1 cellular context compared by ENCODE assay signal in the genomic region with DNA sequence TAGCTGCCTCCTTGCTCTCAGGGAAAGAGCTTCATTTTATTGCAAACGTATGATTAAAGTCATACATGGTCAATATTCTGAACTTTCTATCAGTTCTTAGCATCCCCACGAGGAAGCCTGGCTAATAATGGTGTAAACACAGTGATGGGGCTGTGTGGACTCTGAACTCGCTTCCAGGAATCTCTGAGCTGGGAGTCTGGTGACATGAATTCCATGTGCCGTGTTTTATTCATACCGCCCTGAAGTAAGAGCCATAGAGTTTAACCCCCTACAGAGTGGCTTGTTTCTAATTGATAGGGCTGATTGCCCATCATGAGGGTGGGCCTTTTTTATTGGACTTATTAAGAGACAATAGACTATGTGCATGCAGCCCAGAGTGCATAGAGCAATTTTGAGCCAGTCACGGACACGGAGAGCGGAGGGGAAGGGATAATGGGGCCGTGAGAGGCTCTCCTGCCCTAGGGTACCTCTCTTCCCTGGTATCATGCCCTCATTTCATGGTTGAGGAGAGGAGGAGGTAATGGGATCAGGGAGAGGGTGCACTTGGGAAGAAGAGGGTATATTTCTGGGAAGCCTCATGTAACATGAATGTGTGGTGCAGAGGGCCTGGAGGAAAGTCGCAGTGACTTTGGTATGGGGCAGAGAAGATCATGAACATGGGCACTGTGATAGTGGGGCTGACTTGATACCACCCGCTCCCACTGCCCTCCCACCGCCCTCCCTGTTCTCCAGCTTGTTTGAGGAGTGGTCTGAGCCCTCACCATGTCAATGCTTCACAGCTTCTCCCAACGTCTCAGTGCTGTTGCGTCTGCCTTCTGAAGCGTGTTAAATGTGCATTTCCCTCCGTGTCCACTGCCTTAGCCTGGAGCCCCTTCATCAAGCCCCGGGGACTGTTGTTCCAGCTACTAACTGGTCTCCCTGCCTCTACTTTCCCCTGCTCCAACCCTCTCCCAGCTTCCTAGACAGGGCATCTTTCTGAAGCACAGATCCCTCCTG.
TF ChIP-seq lines count a peak whose summit lies in the region.

No MANE protein-coding gene starts in this region.

TF ChIP-seq in liver, 16 proteins besides CTCF, POLR2A, EP300 and RAD21 (continued from another document):
- TF ChIP-seq, protein P1, sequence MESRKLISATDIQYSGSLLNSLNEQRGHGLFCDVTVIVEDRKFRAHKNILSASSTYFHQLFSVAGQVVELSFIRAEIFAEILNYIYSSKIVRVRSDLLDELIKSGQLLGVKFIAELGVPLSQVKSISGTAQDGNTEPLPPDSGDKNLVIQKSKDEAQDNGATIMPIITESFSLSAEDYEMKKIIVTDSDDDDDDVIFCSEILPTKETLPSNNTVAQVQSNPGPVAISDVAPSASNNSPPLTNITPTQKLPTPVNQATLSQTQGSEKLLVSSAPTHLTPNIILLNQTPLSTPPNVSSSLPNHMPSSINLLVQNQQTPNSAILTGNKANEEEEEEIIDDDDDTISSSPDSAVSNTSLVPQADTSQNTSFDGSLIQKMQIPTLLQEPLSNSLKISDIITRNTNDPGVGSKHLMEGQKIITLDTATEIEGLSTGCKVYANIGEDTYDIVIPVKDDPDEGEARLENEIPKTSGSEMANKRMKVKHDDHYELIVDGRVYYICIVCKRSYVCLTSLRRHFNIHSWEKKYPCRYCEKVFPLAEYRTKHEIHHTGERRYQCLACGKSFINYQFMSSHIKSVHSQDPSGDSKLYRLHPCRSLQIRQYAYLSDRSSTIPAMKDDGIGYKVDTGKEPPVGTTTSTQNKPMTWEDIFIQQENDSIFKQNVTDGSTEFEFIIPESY (IDR thresholded peaks at IDR 0.05): no peak
- TF ChIP-seq HNF4G (IDR thresholded peaks at IDR 0.05): peak; percentile 64
- peak; percentile 76 to 89 for TF ChIP-seq HNF4A (conservative IDR thresholded peaks at IDR 0.05)
- no peak for TF ChIP-seq JUND (IDR thresholded peaks at IDR 0.05)
- TF ChIP-seq, protein P2, sequence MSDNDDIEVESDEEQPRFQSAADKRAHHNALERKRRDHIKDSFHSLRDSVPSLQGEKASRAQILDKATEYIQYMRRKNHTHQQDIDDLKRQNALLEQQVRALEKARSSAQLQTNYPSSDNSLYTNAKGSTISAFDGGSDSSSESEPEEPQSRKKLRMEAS (IDR thresholded peaks at IDR 0.05): peak; percentile 19
- no peak for TF ChIP-seq FOXA2 (IDR thresholded peaks at IDR 0.05)
- peak in 1 of 2 donors; percentile 8 for TF ChIP-seq EGR1 (IDR thresholded peaks at IDR 0.05; ENCODE audit: low read depth in 2 of 2)
- TF ChIP-seq FOXA1 (IDR thresholded peaks at IDR 0.05): no peak
- no peak for TF ChIP-seq RXRA (IDR thresholded peaks at IDR 0.05)
- TF ChIP-seq TAF1 (conservative IDR thresholded peaks at IDR 0.05): no peak
- TF ChIP-seq GABPA (IDR thresholded peaks at IDR 0.05 in 1 of 2, conservative IDR thresholded peaks at IDR 0.05 in 1 of 2): no peak
- TF ChIP-seq, protein P3, sequence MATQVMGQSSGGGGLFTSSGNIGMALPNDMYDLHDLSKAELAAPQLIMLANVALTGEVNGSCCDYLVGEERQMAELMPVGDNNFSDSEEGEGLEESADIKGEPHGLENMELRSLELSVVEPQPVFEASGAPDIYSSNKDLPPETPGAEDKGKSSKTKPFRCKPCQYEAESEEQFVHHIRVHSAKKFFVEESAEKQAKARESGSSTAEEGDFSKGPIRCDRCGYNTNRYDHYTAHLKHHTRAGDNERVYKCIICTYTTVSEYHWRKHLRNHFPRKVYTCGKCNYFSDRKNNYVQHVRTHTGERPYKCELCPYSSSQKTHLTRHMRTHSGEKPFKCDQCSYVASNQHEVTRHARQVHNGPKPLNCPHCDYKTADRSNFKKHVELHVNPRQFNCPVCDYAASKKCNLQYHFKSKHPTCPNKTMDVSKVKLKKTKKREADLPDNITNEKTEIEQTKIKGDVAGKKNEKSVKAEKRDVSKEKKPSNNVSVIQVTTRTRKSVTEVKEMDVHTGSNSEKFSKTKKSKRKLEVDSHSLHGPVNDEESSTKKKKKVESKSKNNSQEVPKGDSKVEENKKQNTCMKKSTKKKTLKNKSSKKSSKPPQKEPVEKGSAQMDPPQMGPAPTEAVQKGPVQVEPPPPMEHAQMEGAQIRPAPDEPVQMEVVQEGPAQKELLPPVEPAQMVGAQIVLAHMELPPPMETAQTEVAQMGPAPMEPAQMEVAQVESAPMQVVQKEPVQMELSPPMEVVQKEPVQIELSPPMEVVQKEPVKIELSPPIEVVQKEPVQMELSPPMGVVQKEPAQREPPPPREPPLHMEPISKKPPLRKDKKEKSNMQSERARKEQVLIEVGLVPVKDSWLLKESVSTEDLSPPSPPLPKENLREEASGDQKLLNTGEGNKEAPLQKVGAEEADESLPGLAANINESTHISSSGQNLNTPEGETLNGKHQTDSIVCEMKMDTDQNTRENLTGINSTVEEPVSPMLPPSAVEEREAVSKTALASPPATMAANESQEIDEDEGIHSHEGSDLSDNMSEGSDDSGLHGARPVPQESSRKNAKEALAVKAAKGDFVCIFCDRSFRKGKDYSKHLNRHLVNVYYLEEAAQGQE (IDR thresholded peaks at IDR 0.05): no peak
- peak; percentile 78 for TF ChIP-seq SP1 (IDR thresholded peaks at IDR 0.05)
- TF ChIP-seq NR2F2 (IDR thresholded peaks at IDR 0.05): no peak
- peak; percentile 36 for TF ChIP-seq YY1 (IDR thresholded peaks at IDR 0.05)
